Comparison of ENCODE assay signal across 25 cellular contexts in genomic region chr9:128054090-128054489, GRCh38. TPM values are rescaled to one million over a fixed set of nuclear protein-coding genes. Genes with fewer than 3 reads are reported as not detected.
DNase-seq lines count a peak whose midpoint lies in the region; ATAC-seq, FAIRE-seq and TF ChIP-seq lines count a peak whose summit lies in the region.
"Had no signal": no experiment of that assay in that cellular context is flagged by ENCODE, and none has a peak within 500 bp of the region (broad histone marks: within the 10 kb centered on the region; RNA-seq: fewer than 3 reads in every experiment).

No MANE protein-coding gene starts in this region.

- TF ChIP-seq EP300 in transverse colon (IDR thresholded peaks at IDR 0.05; ENCODE audit: low read depth), result no peak

- CTCF ChIA-PET in naive thymus-derived CD4-positive, alpha-beta T cell (lab: Charles Lee), result interaction anchor here (0.6 kb wide), 1 partner anchor 18 kb away, joined by 3 read pairs; no protein-coding TSS in a partner anchor

- no peak overlapping the region for H3K4me3 ChIP-seq in astrocyte (ENCODE audit: insufficient read depth, low read depth, low read length)
- H3K4me3 ChIP-seq in naive thymus-derived CD4-positive, alpha-beta T cell (ENCODE audit: low read length), result no peak overlapping the region
- H3K4me3 ChIP-seq in transverse colon, result no peak overlapping the region
- H3K4me3 ChIP-seq: PC-9, SJCRH30 had no signal

- FAIRE-seq in astrocyte (lab: Jason Lieb, UNC), result no peak
- FAIRE-seq: bronchial epithelial cell, kidney had no signal

- H3K79me2 ChIP-seq in astrocyte (ENCODE audit: insufficient read depth, low read length), result no peaks in the 10 kb centered on the region

- H3K27ac Mint-ChIP-seq in activated naive CD8-positive, alpha-beta T cell, result peak overlapping the region; percentile 7
- H3K27ac Mint-ChIP-seq in activated naive CD8-positive, alpha-beta T cell treated with anti-CD3 and anti-CD28 coated beads for 36 hours, result no peak overlapping the region
- peak overlapping the region; percentile 24 for H3K27ac Mint-ChIP-seq in astrocyte (ENCODE audit: unreplicated experiment)
- H3K27ac Mint-ChIP-seq in naive thymus-derived CD4-positive, alpha-beta T cell, result peak overlapping the region in 1 of 9 donors; percentile 26

- H3K4me1 ChIP-seq in astrocyte (ENCODE audit: insufficient read depth, low read length) (no peaks in the 10 kb centered on the region), transverse colon (peaks cover 18 to 57% (median 27%) of the 10 kb centered on the region in 4 donors)
- no peaks in the 10 kb centered on the region for H3K4me1 ChIP-seq in naive thymus-derived CD4-positive, alpha-beta T cell (ENCODE audit: control insufficient read depth in 2 of 2, insufficient read depth in 2 of 2, low read length in 2 of 2)

- no peaks in the 10 kb centered on the region for H3K36me3 Mint-ChIP-seq in activated naive CD8-positive, alpha-beta T cell
- no peaks in the 10 kb centered on the region for H3K36me3 Mint-ChIP-seq in activated naive CD8-positive, alpha-beta T cell treated with anti-CD3 and anti-CD28 coated beads for 36 hours
- peaks cover 1% of the 10 kb centered on the region for H3K36me3 Mint-ChIP-seq in astrocyte (ENCODE audit: low read depth, unreplicated experiment)
- H3K36me3 Mint-ChIP-seq in naive thymus-derived CD4-positive, alpha-beta T cell, result no peaks in the 10 kb centered on the region
- H3K36me3 Mint-ChIP-seq: naive thymus-derived CD8-positive, alpha-beta T cell had no signal

- no peak overlapping the region for H3K9ac ChIP-seq in astrocyte (ENCODE audit: low read length)

- DNase-seq in activated naive CD8-positive, alpha-beta T cell treated with anti-CD3 and anti-CD28 coated beads for 36 hours, result no peak
- DNase-seq in astrocyte (ENCODE audit: low read depth) (no peak), transverse colon (no peak), NCI-H2029 (lab: John Stamatoyannopoulos, UW) (no peak)
- no peak for DNase-seq in naive thymus-derived CD4-positive, alpha-beta T cell
- DNase-seq in activated CD4-positive, alpha-beta T cell treated with anti-CD3 and anti-CD28 coated beads, Interleukin-2, amount 50 U/mL, for 1 hour, result no peak
- no peak for DNase-seq in stimulated activated CD4-positive, alpha-beta T cell treated with anti-CD3 and anti-CD28 coated beads, Interleukin-1b, Interleukin-23, amount 100 ng/mL, for 48 hours
- DNase-seq: activated CD4-positive, alpha-beta T cell treated with anti-CD3 and anti-CD28 coated beads, Interleukin-2, amount 50 U/mL, for 4 hours; activated CD8-positive, alpha-beta memory T cell treated with anti-CD3 and anti-CD28 coated beads, Interleukin-2, amount 50 U/mL, for 48 hours; activated effector memory CD4-positive, alpha-beta T cell treated with Interleukin-2 at 50 U/mL for 16 hours; BE2C; foreskin keratinocyte; mesenchymal stem cell; naive thymus-derived CD8-positive, alpha-beta T cell; NCI-H146; NCI-H2171 treated with DMSO at 0.1 percent for 48 hours; NCI-H774; PC-9; SJCRH30; stimulated activated CD4-positive, alpha-beta T cell treated with anti-CD3 and anti-CD28 coated beads, Interleukin-2, amount 100 ng/mL, for 24 hours; stimulated activated naive CD4-positive, alpha-beta T cell treated with Interleukin-2 at 50 U/mL for 16 hours had no signal

- peak; percentile 47 for ATAC-seq in naive thymus-derived CD4-positive, alpha-beta T cell
- ATAC-seq: foreskin keratinocyte; naive thymus-derived CD8-positive, alpha-beta T cell had no signal

- no peaks in the 10 kb centered on the region for H3K9me3 Mint-ChIP-seq in activated naive CD8-positive, alpha-beta T cell (ENCODE audit: low read depth)
- H3K9me3 Mint-ChIP-seq in activated naive CD8-positive, alpha-beta T cell treated with anti-CD3 and anti-CD28 coated beads for 36 hours, result no peaks in the 10 kb centered on the region
- no peaks in the 10 kb centered on the region for H3K9me3 Mint-ChIP-seq in astrocyte (ENCODE audit: unreplicated experiment)
- peaks cover 0 to 2% (median 0%) of the 10 kb centered on the region in 11 donors for H3K9me3 Mint-ChIP-seq in naive thymus-derived CD4-positive, alpha-beta T cell
- H3K9me3 Mint-ChIP-seq: naive thymus-derived CD8-positive, alpha-beta T cell had no signal

- 78 to 79% methylated on average over 3 of the region's 3 CpGs for WGBS in transverse colon (ENCODE audit: low coverage in 1 of 2), 2 donors

- intact Hi-C loops in naive thymus-derived CD4-positive, alpha-beta T cell (cut with micrococcal nuclease), result no loop called here
- intact Hi-C loops in transverse colon (cut with DNase I; ENCODE audit: low total_unique reads), result loop anchor here (5.0 kb wide), 1 partner anchor 1393 kb away; no protein-coding TSS in a partner anchor

- in situ Hi-C loops in transverse colon (cut with MboI; ENCODE audit: low pct_ligation_motif_present in 1 of 4, low pct_unique_long_range_greater_than_20kb in 1 of 4, low sequenced_read_pairs in 3 of 4), result no loop called here

- H2AFZ ChIP-seq in astrocyte (ENCODE audit: low read depth, low read length), result no peak overlapping the region
- H2AFZ ChIP-seq: PC-9 had no signal

- H3K27me3 Mint-ChIP-seq in activated naive CD8-positive, alpha-beta T cell, result no peaks in the 10 kb centered on the region
- no peaks in the 10 kb centered on the region for H3K27me3 Mint-ChIP-seq in activated naive CD8-positive, alpha-beta T cell treated with anti-CD3 and anti-CD28 coated beads for 36 hours
- peaks cover 6% of the 10 kb centered on the region for H3K27me3 Mint-ChIP-seq in astrocyte (ENCODE audit: low read depth, unreplicated experiment)
- peaks cover 0 to 7% (median 0%) of the 10 kb centered on the region in 5 donors for H3K27me3 Mint-ChIP-seq in naive thymus-derived CD4-positive, alpha-beta T cell
- H3K27me3 Mint-ChIP-seq: naive thymus-derived CD8-positive, alpha-beta T cell had no signal

- H4K20me1 ChIP-seq in astrocyte (ENCODE audit: insufficient read depth, low read length), result no peaks in the 10 kb centered on the region

- H3K27me3 ChIP-seq in astrocyte (ENCODE audit: insufficient read depth, low read length), result no peaks in the 10 kb centered on the region
- H3K27me3 ChIP-seq in naive thymus-derived CD4-positive, alpha-beta T cell (ENCODE audit: control insufficient read depth in 2 of 2, insufficient read depth in 2 of 2, low read length in 2 of 2), result no peaks in the 10 kb centered on the region
- no peaks in the 10 kb centered on the region for H3K27me3 ChIP-seq in transverse colon
- H3K27me3 ChIP-seq: BE2C, foreskin keratinocyte had no signal

- TF ChIP-seq POLR2A in transverse colon (IDR thresholded peaks at IDR 0.05), result no peak

- no peak for TF ChIP-seq CTCF in astrocyte (IDR thresholded peaks at IDR 0.05; ENCODE audit: insufficient read depth, low read depth, low read length)
- TF ChIP-seq CTCF in transverse colon (IDR thresholded peaks at IDR 0.05), result no peak

- H3K27ac ChIP-seq in astrocyte (ENCODE audit: low read depth, low read length) (no peak overlapping the region), transverse colon (peak overlapping the region in 3 of 4 donors; percentile 66 to 78 (median 78))
- H3K27ac ChIP-seq in naive thymus-derived CD4-positive, alpha-beta T cell (ENCODE audit: low read depth, low read length), result no peak overlapping the region
- H3K27ac ChIP-seq: foreskin keratinocyte, PC-9, SJCRH30, VCaP had no signal

- H3K4me3 Mint-ChIP-seq in activated naive CD8-positive, alpha-beta T cell, result no peak overlapping the region
- no peak overlapping the region for H3K4me3 Mint-ChIP-seq in activated naive CD8-positive, alpha-beta T cell treated with anti-CD3 and anti-CD28 coated beads for 36 hours
- no peak overlapping the region for H3K4me3 Mint-ChIP-seq in astrocyte (ENCODE audit: unreplicated experiment)
- no peak overlapping the region for H3K4me3 Mint-ChIP-seq in naive thymus-derived CD4-positive, alpha-beta T cell
- H3K4me3 Mint-ChIP-seq: naive thymus-derived CD8-positive, alpha-beta T cell had no signal

- H3K9me3 ChIP-seq in astrocyte (ENCODE audit: insufficient read depth, low read depth, low read length) (no peaks in the 10 kb centered on the region), transverse colon (no peaks in the 10 kb centered on the region)
- no peaks in the 10 kb centered on the region for H3K9me3 ChIP-seq in naive thymus-derived CD4-positive, alpha-beta T cell (ENCODE audit: control insufficient read depth in 2 of 3, low read length in 3 of 3)
- H3K9me3 ChIP-seq: BE2C, SJCRH30 had no signal

- H3K36me3 ChIP-seq in astrocyte (ENCODE audit: insufficient read depth, low read length) (no peaks in the 10 kb centered on the region), transverse colon (no peaks in the 10 kb centered on the region)
- no peaks in the 10 kb centered on the region for H3K36me3 ChIP-seq in naive thymus-derived CD4-positive, alpha-beta T cell (ENCODE audit: control insufficient read depth in 2 of 3, insufficient read depth in 3 of 3, low read length in 3 of 3)
- H3K36me3 ChIP-seq: BE2C, SJCRH30 had no signal

- POLR2A ChIA-PET in naive thymus-derived CD4-positive, alpha-beta T cell (lab: Charles Lee), result no interaction called here

- H3K4me2 ChIP-seq in astrocyte (ENCODE audit: low read length), result no peak overlapping the region
- H3K4me2 ChIP-seq: PC-9 had no signal

- H3K4me1 Mint-ChIP-seq in activated naive CD8-positive, alpha-beta T cell (ENCODE audit: low read depth), result peaks cover 2% of the 10 kb centered on the region
- H3K4me1 Mint-ChIP-seq in activated naive CD8-positive, alpha-beta T cell treated with anti-CD3 and anti-CD28 coated beads for 36 hours, result no peaks in the 10 kb centered on the region
- H3K4me1 Mint-ChIP-seq in astrocyte (ENCODE audit: low read depth, unreplicated experiment), result peaks cover 4% of the 10 kb centered on the region
- peaks cover 0 to 8% (median 0%) of the 10 kb centered on the region in 7 donors for H3K4me1 Mint-ChIP-seq in naive thymus-derived CD4-positive, alpha-beta T cell

RNA-seq across cellular contexts. Expression of gene NAIF1, which starts 13.0 kb away (rescaled TPM):
- total RNA-seq in activated naive CD8-positive, alpha-beta T cell treated with anti-CD3 and anti-CD28 coated beads for 36 hours, result 10 to 100 TPM; 11.2 to 12.0 TPM
- total RNA-seq in astrocyte (9.6 and 10.2 TPM in 2 replicates), transverse colon (10 to 100 TPM in 3 of 4 donors, under 1 TPM in 1; 0.60 to 23.2 (median 14.0) TPM)
- 10 to 100 TPM; 10.7 to 13.3 (median 11.8) TPM for total RNA-seq in naive thymus-derived CD4-positive, alpha-beta T cell
- 10 to 100 TPM in 1 of 2 donors, 1 to 10 TPM in 1; 8.6 to 14.8 TPM for polyA plus RNA-seq in naive thymus-derived CD4-positive, alpha-beta T cell

RNA-seq across cellular contexts. Expression of gene SLC25A25, which starts 13.9 kb away (rescaled TPM):
- total RNA-seq in activated naive CD8-positive, alpha-beta T cell treated with anti-CD3 and anti-CD28 coated beads for 36 hours, result 10 to 100 TPM; 13.0 to 14.5 TPM
- 9.8 and 14.4 TPM in 2 replicates for total RNA-seq in astrocyte
- total RNA-seq in naive thymus-derived CD4-positive, alpha-beta T cell, result 10 to 100 TPM; 12.4 to 26.3 (median 15.1) TPM
- 10 to 100 TPM in 1 of 2 donors, 1 to 10 TPM in 1; 8.4 to 14.7 TPM for polyA plus RNA-seq in naive thymus-derived CD4-positive, alpha-beta T cell
- total RNA-seq in transverse colon, result 10 to 100 TPM; 25.5 to 35.5 (median 32.5) TPM

Comparison
In these comparisons a context has a peak if more than half of its experiments do, and no peak if none do; other contexts are left out.
1. H3K27ac ChIP-seq: peak in transverse colon (3 of 4); none in astrocyte (single experiment) and naive thymus-derived CD4-positive, alpha-beta T cell (single experiment).